Comparison of ENCODE assay signal across 8 cellular contexts in genomic region chr17:78924481-78925151, GRCh38. TPM values are rescaled to one million over a fixed set of nuclear protein-coding genes. Genes with fewer than 3 reads are reported as not detected.
DNase-seq lines count a peak whose midpoint lies in the region; ATAC-seq and TF ChIP-seq lines count a peak whose summit lies in the region.

No MANE protein-coding gene starts in this region.

- no peak for DNase-seq in T-helper 1 cell
- DNase-seq in activated CD8-positive, alpha-beta T cell treated with anti-CD3 and anti-CD28 coated beads for 36 hours = peak; percentile 12
- DNase-seq in right cardiac atrium = peak; percentile 50 to 84 (median 81)
- no peak for DNase-seq in effector CD8-positive, alpha-beta T cell (lab: John Stamatoyannopoulos, UW)

- H3K4me1 Mint-ChIP-seq in T-helper 1 cell treated with Interleukin-12 subunit alpha and Interleukin-12 subunit beta and Interleukin-4 antibody, amounts not matched to agents 30 μg/mL and 1 μg/mL, for 36 hours (ENCODE audit: low read depth) = peaks cover 10% of the 10 kb centered on the region
- peaks cover 18% of the 10 kb centered on the region for H3K4me1 Mint-ChIP-seq in activated CD8-positive, alpha-beta T cell treated with anti-CD3 and anti-CD28 coated beads for 36 hours (ENCODE audit: low read depth)

- H3K4me3 ChIP-seq in right cardiac atrium (ENCODE audit: low read length) (peak overlapping the region; percentile 97), skeletal muscle satellite cell (ENCODE audit: low read length) (peak overlapping the region; percentile 84)

- no peaks in the 10 kb centered on the region for H3K36me3 Mint-ChIP-seq in T-helper 1 cell treated with Interleukin-12 subunit alpha and Interleukin-12 subunit beta and Interleukin-4 antibody, amounts not matched to agents 30 μg/mL and 1 μg/mL, for 36 hours (ENCODE audit: low read depth)
- no peaks in the 10 kb centered on the region for H3K36me3 Mint-ChIP-seq in activated CD8-positive, alpha-beta T cell treated with anti-CD3 and anti-CD28 coated beads for 36 hours (ENCODE audit: low read depth)

- H3K27me3 Mint-ChIP-seq in T-helper 1 cell treated with Interleukin-12 subunit alpha and Interleukin-12 subunit beta and Interleukin-4 antibody, amounts not matched to agents 30 μg/mL and 1 μg/mL, for 36 hours (ENCODE audit: low read depth) = peaks cover 42% of the 10 kb centered on the region
- H3K27me3 Mint-ChIP-seq in activated CD8-positive, alpha-beta T cell treated with anti-CD3 and anti-CD28 coated beads for 36 hours = peaks cover 6% of the 10 kb centered on the region

- intact Hi-C loops in activated CD8-positive, alpha-beta T cell treated with anti-CD3 and anti-CD28 coated beads for 36 hours (cut with micrococcal nuclease) = no loop called here
- intact Hi-C loops in right cardiac atrium (cut with DNase I) = loop anchor here in 2 of 4 donors (10.0 kb wide), 1 partner anchor 60 kb away; no protein-coding TSS in a partner anchor

- WGBS in right cardiac atrium = under 1% methylated on average over 64 of the region's 64 CpGs

- CTCF ChIA-PET in activated CD8-positive, alpha-beta T cell treated with anti-CD3 and anti-CD28 coated beads for 36 hours (lab: Charles Lee) = interaction anchor here (1.1 kb wide), 1 partner anchor 16 kb away, joined by 3 read pairs; no protein-coding TSS in a partner anchor

- H3K4me1 ChIP-seq in right cardiac atrium (ENCODE audit: control insufficient read depth, insufficient read depth, low read length) (peaks cover 21% of the 10 kb centered on the region), skeletal muscle satellite cell (ENCODE audit: control insufficient read depth, insufficient read depth, low read length) (peaks cover 34% of the 10 kb centered on the region)

- H3K4me2 ChIP-seq in skeletal muscle satellite cell (ENCODE audit: low read length) = peak overlapping the region; percentile 100

- H3K27ac Mint-ChIP-seq in T-helper 1 cell treated with Interleukin-12 subunit alpha and Interleukin-12 subunit beta and Interleukin-4 antibody, amounts not matched to agents 30 μg/mL and 1 μg/mL, for 36 hours = no peak overlapping the region
- no peak overlapping the region for H3K27ac Mint-ChIP-seq in activated CD8-positive, alpha-beta T cell treated with anti-CD3 and anti-CD28 coated beads for 36 hours

- no peaks in the 10 kb centered on the region for H3K9me3 Mint-ChIP-seq in T-helper 1 cell treated with Interleukin-12 subunit alpha and Interleukin-12 subunit beta and Interleukin-4 antibody, amounts not matched to agents 30 μg/mL and 1 μg/mL, for 36 hours
- H3K9me3 Mint-ChIP-seq in activated CD8-positive, alpha-beta T cell treated with anti-CD3 and anti-CD28 coated beads for 36 hours = no peaks in the 10 kb centered on the region

- H3K27ac ChIP-seq in right cardiac atrium (ENCODE audit: low read length) = peak overlapping the region; percentile 77

- TF ChIP-seq CTCF in activated CD8-positive, alpha-beta T cell treated with anti-CD3 and anti-CD28 coated beads for 36 hours (IDR thresholded peaks at IDR 0.05) = no peak

- peak overlapping the region; percentile 68 for H3K4me3 Mint-ChIP-seq in T-helper 1 cell treated with Interleukin-12 subunit alpha and Interleukin-12 subunit beta and Interleukin-4 antibody, amounts not matched to agents 30 μg/mL and 1 μg/mL, for 36 hours
- H3K4me3 Mint-ChIP-seq in activated CD8-positive, alpha-beta T cell treated with anti-CD3 and anti-CD28 coated beads for 36 hours = peak overlapping the region; percentile 62

- POLR2A ChIA-PET in activated CD8-positive, alpha-beta T cell treated with anti-CD3 and anti-CD28 coated beads for 36 hours (lab: Charles Lee) = no interaction called here

- ATAC-seq in activated CD8-positive, alpha-beta T cell treated with anti-CD3 and anti-CD28 coated beads for 36 hours = no peak
- ATAC-seq in right cardiac atrium (peak in 1 of 2 donors; percentile 1), HG03139 (IDR thresholded peaks at IDR 0.05; ENCODE audit: unreplicated experiment) (no peak), GM21423 (IDR thresholded peaks at IDR 0.05; ENCODE audit: unreplicated experiment) (no peak)

- no peaks in the 10 kb centered on the region for H3K27me3 ChIP-seq in right cardiac atrium (ENCODE audit: control insufficient read depth, insufficient read depth)
- H3K27me3 ChIP-seq in skeletal muscle satellite cell (ENCODE audit: control insufficient read depth, insufficient read depth, low read length) = no peaks in the 10 kb centered on the region

- no peaks in the 10 kb centered on the region for H3K9me3 ChIP-seq in right cardiac atrium (ENCODE audit: control insufficient read depth, low read length)
- no peaks in the 10 kb centered on the region for H3K9me3 ChIP-seq in skeletal muscle satellite cell (replicated peaks; ENCODE audit: low read length)

- H3K9ac ChIP-seq in skeletal muscle satellite cell (ENCODE audit: low read depth, low read length) = peak overlapping the region; percentile 87

- no peaks in the 10 kb centered on the region for H3K36me3 ChIP-seq in skeletal muscle satellite cell (ENCODE audit: insufficient read depth, low read length)

RNA-seq across cellular contexts. Expression of gene TIMP2, which starts 0.6 kb away (rescaled TPM):
- total RNA-seq in activated CD8-positive, alpha-beta T cell treated with anti-CD3 and anti-CD28 coated beads for 36 hours = 1 to 10 TPM; 2.4 to 2.5 TPM
- total RNA-seq in right cardiac atrium = 100 to 1,000 TPM; 153 to 183 (median 168) TPM
- 86.9 TPM for polyA plus RNA-seq in right cardiac atrium
- total RNA-seq in skeletal muscle satellite cell (2012; rRNA removed) = 44.4 and 67.9 TPM in 2 replicates

RNA-seq across cellular contexts. Expression of gene CEP295NL, which starts 21.6 kb away (rescaled TPM):
- under 1 TPM in 1 of 2 experiments, not detected in 1; 0.18 TPM for total RNA-seq in activated CD8-positive, alpha-beta T cell treated with anti-CD3 and anti-CD28 coated beads for 36 hours
- total RNA-seq in right cardiac atrium = 1 to 10 TPM in 2 of 4 donors, under 1 TPM in 2; 0.76 to 1.3 (median 1.0) TPM
- polyA plus RNA-seq in right cardiac atrium = 0.57 TPM
- total RNA-seq in skeletal muscle satellite cell (2012; rRNA removed) = 1.0 and 1.5 TPM in 2 replicates

RNA-seq across cellular contexts. Expression of gene LGALS3BP, which starts 55.1 kb away (rescaled TPM):
- 10 to 100 TPM; 41.4 to 50.8 TPM for total RNA-seq in activated CD8-positive, alpha-beta T cell treated with anti-CD3 and anti-CD28 coated beads for 36 hours
- total RNA-seq in right cardiac atrium = 100 to 1,000 TPM; 439 to 581 (median 506) TPM
- polyA plus RNA-seq in right cardiac atrium = 397 TPM
- 306 and 332 TPM in 2 replicates for total RNA-seq in skeletal muscle satellite cell (2012; rRNA removed)

Comparison
In these comparisons a context has a peak if more than half of its experiments do, and no peak if none do; other contexts are left out.
1. DNase-seq: peak in activated CD8-positive, alpha-beta T cell treated with anti-CD3 and anti-CD28 coated beads for 36 hours (single experiment) and right cardiac atrium (3 of 3); none in T-helper 1 cell (0 of 5) and effector CD8-positive, alpha-beta T cell (single experiment).
2. RNA of gene TIMP2, which starts 0.6 kb away (total RNA-seq): 153 to 183 TPM in right cardiac atrium; 2.4 to 2.5 TPM in activated CD8-positive, alpha-beta T cell treated with anti-CD3 and anti-CD28 coated beads for 36 hours; every median in the first group is over 10 times any median in the second.
3. RNA of gene LGALS3BP, which starts 55.1 kb away (total RNA-seq): 439 to 581 TPM in right cardiac atrium; 41.4 to 50.8 TPM in activated CD8-positive, alpha-beta T cell treated with anti-CD3 and anti-CD28 coated beads for 36 hours; every median in the first group is over 4 times any median in the second.